8 cellular contexts compared by ENCODE assay signal in the genomic region with DNA sequence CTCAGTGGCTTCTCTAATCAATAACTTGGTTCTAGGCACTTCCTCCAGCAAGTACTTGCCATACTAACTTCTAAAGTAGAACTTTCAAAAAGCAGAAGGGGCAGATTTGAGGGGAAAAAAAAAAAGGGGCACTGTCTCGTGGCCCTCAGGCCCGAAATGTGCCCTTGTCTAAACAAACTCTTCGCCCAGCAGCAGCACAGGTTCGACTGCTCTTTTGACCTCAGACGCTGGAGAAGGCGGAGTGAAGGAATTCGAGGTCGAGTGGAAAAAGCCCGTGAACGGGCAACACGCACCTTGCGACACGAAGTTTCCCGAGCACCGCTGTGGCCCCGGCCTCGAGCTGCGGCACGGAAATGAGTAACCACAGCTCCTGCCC. TPM values are rescaled to one million over a fixed set of nuclear protein-coding genes. Genes with fewer than 3 reads are reported as not detected.
DNase-seq lines count a peak whose midpoint lies in the region; ATAC-seq, FAIRE-seq and TF ChIP-seq lines count a peak whose summit lies in the region.

No MANE protein-coding gene starts in this region.

- H3K27me3 Mint-ChIP-seq in CD14-positive monocyte (ENCODE audit: low read depth in 3 of 3) (peaks cover 8 to 19% (median 16%) of the 10 kb centered on the region in 3 donors), H9 (ENCODE audit: low read depth) (peaks cover 37% of the 10 kb centered on the region)

- peak in 2 of 4 donors; percentile 31 to 39 for ATAC-seq in pancreas

- H2BK12ac ChIP-seq in H9 (ENCODE audit: insufficient read length, low read depth, low read length) = no peak overlapping the region

- DNase-seq in CD14-positive monocyte (ENCODE audit: low spot score) (peak; percentile 80), H9 (no peak), RWPE1 (ENCODE audit: low spot score) (no peak), epithelial cell of prostate (ENCODE audit: low read depth, low spot score) (no peak), pancreas (peak in 1 of 6 donors; percentile 87), RCC 7860 (ENCODE audit: low spot score) (no peak), posterior vena cava (ENCODE audit: low spot score) (no peak)
- no peak for DNase-seq in effector CD4-positive, alpha-beta T cell

- H3K4ac ChIP-seq in H9 (ENCODE audit: low read depth, low read length) = no peak overlapping the region

- H3K27ac ChIP-seq in H9 (ENCODE audit: insufficient read length, low read depth, low read length) = no peak overlapping the region
- H3K27ac ChIP-seq in RWPE1 = peak overlapping the region; percentile 79
- peak overlapping the region; percentile 72 for H3K27ac ChIP-seq in epithelial cell of prostate
- peak overlapping the region; percentile 78 to 86 (median 82) for H3K27ac ChIP-seq in pancreas

- intact Hi-C loops in CD14-positive monocyte (cut with micrococcal nuclease) = loop anchor here in 1 of 2 donors (10.0 kb wide), 2 partner anchors 152 to 282 kb away; a partner anchor contains a TSS
- intact Hi-C loops in pancreas (cut with DNase I) = no loop called here
- intact Hi-C loops in posterior vena cava (cut with DNase I) = loop anchor here in 1 of 2 donors (10.0 kb wide), 1 partner anchor 352 kb away; a partner anchor contains a TSS

- TF ChIP-seq CTCF in CD14-positive monocyte (IDR thresholded peaks at IDR 0.05) (no peak), H9 (conservative IDR thresholded peaks at IDR 0.05) (no peak), RWPE1 (conservative IDR thresholded peaks at IDR 0.05; ENCODE audit: low read depth) (no peak), pancreas (IDR thresholded peaks at IDR 0.05) (no peak)

- peak overlapping the region; percentile 90 to 98 (median 96) for H3K27ac Mint-ChIP-seq in CD14-positive monocyte
- H3K27ac Mint-ChIP-seq in H9 = no peak overlapping the region

- H3K4me2 ChIP-seq in H9 (ENCODE audit: insufficient read depth, insufficient read length, low read length) = peak overlapping the region; percentile 91

- no peak overlapping the region; the same call in 1 of the 2 replicates for H2BK15ac ChIP-seq in H9 (ENCODE audit: low read depth, low read length)

- H3K23me2 ChIP-seq in H9 (ENCODE audit: insufficient read length, low read depth, low read length, poor library complexity, severe bottlenecking) = peaks cover 10% of the 10 kb centered on the region

- H3K9me3 Mint-ChIP-seq in CD14-positive monocyte = no peaks in the 10 kb centered on the region
- H3K9me3 Mint-ChIP-seq in H9 = no peaks in the 10 kb centered on the region

- no peak overlapping the region for H2BK5ac ChIP-seq in H9 (ENCODE audit: insufficient read length, low read length)

- FAIRE-seq in pancreas (lab: Jason Lieb, UNC) (no peak), RCC 7860 (lab: Jason Lieb, UNC) (no peak)

- H3K4me3 Mint-ChIP-seq in CD14-positive monocyte (peak overlapping the region; percentile 88 to 91), H9 (peak overlapping the region; percentile 83 to 95)

- no peak overlapping the region for H4K5ac ChIP-seq in H9 (ENCODE audit: insufficient read length, low read depth, low read length)

- H3K18ac ChIP-seq in H9 (ENCODE audit: insufficient read length, low read depth, low read length) = no peak overlapping the region

- no peak overlapping the region for H2AK5ac ChIP-seq in H9 (ENCODE audit: insufficient read length, low read length)

- H4K20me1 ChIP-seq in H9 (ENCODE audit: control insufficient read depth, insufficient read depth, insufficient read length) = no peaks in the 10 kb centered on the region

- H2BK20ac ChIP-seq in H9 (ENCODE audit: low read depth, low read length, poor library complexity, severe bottlenecking) = no peak overlapping the region

- H3T11ph ChIP-seq in H9 (ENCODE audit: low read length) = no peak overlapping the region

- POLR2A ChIA-PET in RWPE1 (lab: Yijun Ruan, JAX; ENCODE audit: low non-redundant PET) = interaction anchor here (0.7 kb wide), 1 partner anchor 50 kb away, joined by 5 read pairs; no protein-coding TSS in a partner anchor

- peaks cover 16% of the 10 kb centered on the region; the same call in 1 of the 2 replicates for H3K79me2 ChIP-seq in H9 (ENCODE audit: insufficient read depth, low read length)

- H3K9me3 ChIP-seq in H9 (ENCODE audit: control insufficient read depth, low read depth, low read length) (no peaks in the 10 kb centered on the region), pancreas (no peaks in the 10 kb centered on the region)

- H3K4me1 ChIP-seq in H9 (ENCODE audit: insufficient read depth, low read length) (peaks cover 4% of the 10 kb centered on the region), pancreas (peaks cover 8 to 15% (median 13%) of the 10 kb centered on the region in 3 donors)

- no peak overlapping the region for H4K91ac ChIP-seq in H9 (ENCODE audit: insufficient read length, low read depth, low read length)

- no peak overlapping the region for H2AFZ ChIP-seq in H9 (ENCODE audit: low read length)

- peak overlapping the region; percentile 67 for H3K14ac ChIP-seq in H9 (ENCODE audit: insufficient read depth, low read length)

- H3K4me1 Mint-ChIP-seq in CD14-positive monocyte = peaks cover 40% of the 10 kb centered on the region
- peaks cover 15 to 24% of the 10 kb centered on the region in 2 experiments for H3K4me1 Mint-ChIP-seq in H9

- H3K23ac ChIP-seq in H9 (ENCODE audit: insufficient read length, low read depth, low read length) = no peak overlapping the region

- peak overlapping the region; percentile 71 for H3K9ac ChIP-seq in H9 (ENCODE audit: extremely low read depth, insufficient read length, low read length)

- H3K79me1 ChIP-seq in H9 (ENCODE audit: insufficient read depth, low read depth, low read length, poor library complexity, severe bottlenecking) = peaks cover 11% of the 10 kb centered on the region

- H3K56ac ChIP-seq in H9 (ENCODE audit: insufficient read length, low read depth, low read length) = no peak overlapping the region

- H3K27me3 ChIP-seq in H9 (ENCODE audit: insufficient read depth, low read length) = no peaks in the 10 kb centered on the region; the same call in 1 of the 2 replicates
- no peaks in the 10 kb centered on the region for H3K27me3 ChIP-seq in pancreas

- WGBS in H9 (ENCODE audit: extremely low coverage, insufficient read length, low lambda C conversion rate) = no CpG with 5 or more reads among the region's 19 CpGs
- 0 to 2% methylated on average over 19 of the region's 19 CpGs for WGBS in pancreas, 2 donors

- CTCF ChIA-PET in RWPE1 (lab: Yijun Ruan, JAX) = interaction anchor here (1.0 kb wide), 1 partner anchor 93 kb away, joined by 3 read pairs; no protein-coding TSS in a partner anchor

- H3K36me3 Mint-ChIP-seq in CD14-positive monocyte (peaks cover 25 to 33% of the 10 kb centered on the region in 2 donors), H9 (ENCODE audit: insufficient read depth in 1 of 3, low read depth in 3 of 3) (peaks cover 20 to 38% (median 31%) of the 10 kb centered on the region in 3 experiments; a peak in 6 of 7 replicates)

- peak overlapping the region; percentile 87 to 96 (median 96) for H3K4me3 ChIP-seq in pancreas

- H3K36me3 ChIP-seq in pancreas = peaks cover 0 to 16% (median 3%) of the 10 kb centered on the region in 3 donors

- H2BK120ac ChIP-seq in H9 (ENCODE audit: low read depth, low read length, poor library complexity, severe bottlenecking) = no peak overlapping the region

- no peak overlapping the region for H4K8ac ChIP-seq in H9 (replicated peaks; ENCODE audit: insufficient read length, low read depth, low read length)

RNA-seq across cellular contexts. Expression of a gene that starts 0.7 kb away (rescaled TPM):
- 10 to 100 TPM; 45.4 to 49.6 TPM for polyA plus RNA-seq in CD14-positive monocyte
- 40.7 and 41.3 TPM in 2 replicates for total RNA-seq in H9 (2021)
- 10 to 100 TPM in 5 of 6 donors, 1 to 10 TPM in 1; 9.5 to 15.6 (median 11.3) TPM for total RNA-seq in pancreas
- polyA plus RNA-seq in pancreas = 10 to 100 TPM in 1 of 2 donors, 1 to 10 TPM in 1; 7.7 to 13.5 TPM
- total RNA-seq in posterior vena cava = 10 to 100 TPM; 22.2 to 22.6 TPM

RNA-seq across cellular contexts. Expression of a gene that starts 24.0 kb away (rescaled TPM):
- 1 to 10 TPM; 2.0 to 2.6 TPM for polyA plus RNA-seq in CD14-positive monocyte
- total RNA-seq in H9 (2021) = 14.0 and 17.0 TPM in 2 replicates
- total RNA-seq in pancreas = 10 to 100 TPM; 14.0 to 26.2 (median 19.7) TPM
- polyA plus RNA-seq in pancreas = 10 to 100 TPM in 1 of 2 donors, 1 to 10 TPM in 1; 9.6 to 11.0 TPM
- total RNA-seq in posterior vena cava = 10 to 100 TPM; 16.8 to 19.7 TPM

Comparison
In these comparisons a context has a peak if more than half of its experiments do, and no peak if none do; other contexts are left out.
1. H3K27ac Mint-ChIP-seq: peak in CD14-positive monocyte (7 of 7); none in H9 (0 of 3).